ENCODE assay signal across 8 cellular contexts in the genomic region with DNA sequence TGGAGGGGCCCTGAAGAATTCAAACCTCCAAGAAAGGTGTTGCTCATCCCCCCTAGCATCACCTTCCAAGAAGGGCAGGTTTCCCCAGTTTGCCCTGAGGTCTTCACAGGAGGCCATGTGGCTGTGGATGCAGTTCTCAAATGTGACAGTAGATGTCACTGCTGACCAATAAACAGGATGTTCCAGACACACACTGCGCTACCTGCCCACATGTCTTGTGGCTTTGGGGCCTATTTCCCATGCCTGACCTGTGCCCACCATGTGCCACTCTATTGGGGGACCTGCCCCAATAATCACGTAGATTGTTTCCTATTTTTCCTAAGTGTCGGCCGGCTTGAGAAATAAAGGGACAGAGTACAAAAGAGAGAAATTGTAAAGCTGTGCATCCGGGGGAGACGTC. TPM values are rescaled to one million over a fixed set of nuclear protein-coding genes. Genes with fewer than 3 reads are reported as not detected.
DNase-seq lines count a peak whose midpoint lies in the region; ATAC-seq and FAIRE-seq lines count a peak whose summit lies in the region.

No MANE protein-coding gene starts in this region.

- no peak overlapping the region for H3K4me3 Mint-ChIP-seq in activated T-cell treated with anti-CD3 and anti-CD28 coated beads, Interleukin-2, amount 50 U/mL, for 72 hours

- no peaks in the 10 kb centered on the region for H3K9me3 Mint-ChIP-seq in activated T-cell treated with anti-CD3 and anti-CD28 coated beads, Interleukin-2, amount 50 U/mL, for 72 hours

- FAIRE-seq in urothelium cell line (lab: Jason Lieb, UNC): no peak

- H3K36me3 Mint-ChIP-seq in activated T-cell treated with anti-CD3 and anti-CD28 coated beads, Interleukin-2, amount 50 U/mL, for 72 hours (ENCODE audit: insufficient read depth in 2 of 2): no peaks in the 10 kb centered on the region

- H3K4me1 Mint-ChIP-seq in activated T-cell treated with anti-CD3 and anti-CD28 coated beads, Interleukin-2, amount 50 U/mL, for 72 hours (ENCODE audit: low read depth): peaks cover 5% of the 10 kb centered on the region

- DNase-seq in DMS153 treated with DMSO at 0.1 percent for 48 hours (lab: John Stamatoyannopoulos, UW; ENCODE audit: unreplicated experiment) (peak; percentile 20), LoVo (ENCODE audit: low spot score) (peak; percentile 26), kidney tubule cell (ENCODE audit: low spot score) (peak; percentile 55), urothelium cell line (ENCODE audit: low spot score) (no peak), SHP77 treated with DMSO at 0.1 percent for 48 hours (lab: John Stamatoyannopoulos, UW) (no peak), GF-D8 (lab: John Stamatoyannopoulos, UW) (no peak)
- DNase-seq in activated T-cell treated with anti-CD3 and anti-CD28 coated beads, Interleukin-2, amount 50 U/mL, for 72 hours: peak; percentile 62 to 69

- H3K27ac Mint-ChIP-seq in activated T-cell treated with anti-CD3 and anti-CD28 coated beads, Interleukin-2, amount 50 U/mL, for 72 hours: no peak overlapping the region

- H3K27me3 Mint-ChIP-seq in activated T-cell treated with anti-CD3 and anti-CD28 coated beads, Interleukin-2, amount 50 U/mL, for 72 hours (ENCODE audit: low read depth): no peaks in the 10 kb centered on the region

- ATAC-seq in activated T-cell treated with anti-CD3 and anti-CD28 coated beads, Interleukin-2, amount 50 U/mL, for 72 hours (replicated peaks in 1 of 2): peak; percentile 70 to 87
- ATAC-seq in GM19351 (IDR thresholded peaks at IDR 0.05; ENCODE audit: unreplicated experiment): no peak

RNA-seq across cellular contexts. Expression of gene GSTT2, which starts 4.5 kb away (rescaled TPM):
- not detected for total RNA-seq in activated T-cell treated with anti-CD3 and anti-CD28 coated beads, Interleukin-2, amount 50 U/mL, for 72 hours

RNA-seq across cellular contexts. Expression of gene DDT, which starts 10.2 kb away (rescaled TPM):
- total RNA-seq in activated T-cell treated with anti-CD3 and anti-CD28 coated beads, Interleukin-2, amount 50 U/mL, for 72 hours: 10 to 100 TPM; 74.6 to 89.4 TPM

RNA-seq across cellular contexts. Expression of gene DDTL, which starts 17.7 kb away (rescaled TPM):
- 1 to 10 TPM in 1 of 2 donors, under 1 TPM in 1; 0.95 to 3.4 TPM for total RNA-seq in activated T-cell treated with anti-CD3 and anti-CD28 coated beads, Interleukin-2, amount 50 U/mL, for 72 hours

RNA-seq across cellular contexts. Expression of gene GSTT4, which starts 20.8 kb away (rescaled TPM):
- total RNA-seq in activated T-cell treated with anti-CD3 and anti-CD28 coated beads, Interleukin-2, amount 50 U/mL, for 72 hours: not detected

RNA-seq across cellular contexts. Expression of gene GSTT2B, which starts 23.4 kb away (rescaled TPM):
- total RNA-seq in activated T-cell treated with anti-CD3 and anti-CD28 coated beads, Interleukin-2, amount 50 U/mL, for 72 hours: under 1 TPM in 1 of 2 donors, not detected in 1; 0.46 TPM

Comparison
In these comparisons a context has a peak if more than half of its experiments do, and no peak if none do; other contexts are left out.
1. DNase-seq: peak in DMS153 treated with DMSO at 0.1 percent for 48 hours (single experiment), LoVo (single experiment), activated T-cell treated with anti-CD3 and anti-CD28 coated beads, Interleukin-2, amount 50 U/mL, for 72 hours (2 of 2) and kidney tubule cell (single experiment); none in urothelium cell line (single experiment), SHP77 treated with DMSO at 0.1 percent for 48 hours (single experiment) and GF-D8 (single experiment).